Comparison of ENCODE assay signal across 1 cellular context in genomic region chr10:17229016-17229716, GRCh38.
TF ChIP-seq lines count a peak whose summit lies in the region.

No MANE protein-coding gene starts in this region.

TF ChIP-seq in SK-N-SH, 30 proteins besides CTCF, POLR2A, EP300 and RAD21 (continued from another document):
- TF ChIP-seq MAX (IDR thresholded peaks at IDR 0.05; ENCODE audit: low read depth): 0 out of 2 replicates have a peak, but pooled peaks have one; percentile 19
- TF ChIP-seq POLR2AphosphoS5 (IDR thresholded peaks at IDR 0.05; ENCODE audit: low read depth, low read length): peak; percentile 99
- TF ChIP-seq EZH2phosphoT487 (IDR thresholded peaks at IDR 0.05; ENCODE audit: borderline replicate concordance, low read depth): no peak
- TF ChIP-seq USF1 (IDR thresholded peaks at IDR 0.05; ENCODE audit: borderline replicate concordance, low read depth): no peak
- no peak; the same call in 1 of the 2 replicates for TF ChIP-seq RXRA (IDR thresholded peaks at IDR 0.05; ENCODE audit: borderline replicate concordance, low read depth)
- peak; percentile 4; the same call in 1 of the 2 replicates for TF ChIP-seq MXI1 (IDR thresholded peaks at IDR 0.05; ENCODE audit: low read depth, low read length)
- peak; percentile 55; the same call in 1 of the 2 replicates for TF ChIP-seq YY1 (IDR thresholded peaks at IDR 0.05; ENCODE audit: low read depth)
- TF ChIP-seq IRF3 (IDR thresholded peaks at IDR 0.05; ENCODE audit: low read depth, low read length): no peak
- TF ChIP-seq ELF1 (IDR thresholded peaks at IDR 0.05): no peak
- no peak for TF ChIP-seq NFIC (IDR thresholded peaks at IDR 0.05; ENCODE audit: borderline replicate concordance)
- peak; percentile 99 for TF ChIP-seq TAF1 (IDR thresholded peaks at IDR 0.05; ENCODE audit: borderline replicate concordance, low read depth, low read length)
- TF ChIP-seq, protein P1, sequence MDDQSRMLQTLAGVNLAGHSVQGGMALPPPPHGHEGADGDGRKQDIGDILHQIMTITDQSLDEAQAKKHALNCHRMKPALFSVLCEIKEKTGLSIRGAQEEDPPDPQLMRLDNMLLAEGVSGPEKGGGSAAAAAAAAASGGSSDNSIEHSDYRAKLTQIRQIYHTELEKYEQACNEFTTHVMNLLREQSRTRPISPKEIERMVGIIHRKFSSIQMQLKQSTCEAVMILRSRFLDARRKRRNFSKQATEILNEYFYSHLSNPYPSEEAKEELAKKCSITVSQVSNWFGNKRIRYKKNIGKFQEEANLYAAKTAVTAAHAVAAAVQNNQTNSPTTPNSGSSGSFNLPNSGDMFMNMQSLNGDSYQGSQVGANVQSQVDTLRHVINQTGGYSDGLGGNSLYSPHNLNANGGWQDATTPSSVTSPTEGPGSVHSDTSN (IDR thresholded peaks at IDR 0.05): peak; percentile 49
- TF ChIP-seq SMC3 (IDR thresholded peaks at IDR 0.05; ENCODE audit: low read depth, low read length): peak; percentile 5
- TF ChIP-seq CHD2 (IDR thresholded peaks at IDR 0.05; ENCODE audit: low read length, partially characterized antibody): no peak
- TF ChIP-seq RFX5 (IDR thresholded peaks at IDR 0.05; ENCODE audit: low read length): no peak
- no peak for TF ChIP-seq GABPA (IDR thresholded peaks at IDR 0.05; ENCODE audit: low read depth)
- TF ChIP-seq, protein P2, sequence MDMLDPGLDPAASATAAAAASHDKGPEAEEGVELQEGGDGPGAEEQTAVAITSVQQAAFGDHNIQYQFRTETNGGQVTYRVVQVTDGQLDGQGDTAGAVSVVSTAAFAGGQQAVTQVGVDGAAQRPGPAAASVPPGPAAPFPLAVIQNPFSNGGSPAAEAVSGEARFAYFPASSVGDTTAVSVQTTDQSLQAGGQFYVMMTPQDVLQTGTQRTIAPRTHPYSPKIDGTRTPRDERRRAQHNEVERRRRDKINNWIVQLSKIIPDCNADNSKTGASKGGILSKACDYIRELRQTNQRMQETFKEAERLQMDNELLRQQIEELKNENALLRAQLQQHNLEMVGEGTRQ (IDR thresholded peaks at IDR 0.05; ENCODE audit: borderline replicate concordance, low read depth, low read length): peak; percentile 27; the same call in 1 of the 2 replicates
- peak; percentile 66; the same call in 1 of the 2 replicates for TF ChIP-seq SIN3A (IDR thresholded peaks at IDR 0.05; ENCODE audit: borderline replicate concordance, low read depth, low read length)
- TF ChIP-seq FOSL2 (IDR thresholded peaks at IDR 0.05; ENCODE audit: borderline replicate concordance, low read depth): peak; percentile 24; the same call in 1 of the 2 replicates
- TF ChIP-seq NRF1 (IDR thresholded peaks at IDR 0.05; ENCODE audit: low read depth, low read length): no peak
- no peak for TF ChIP-seq TCF12 (IDR thresholded peaks at IDR 0.05)
- TF ChIP-seq, protein P3, sequence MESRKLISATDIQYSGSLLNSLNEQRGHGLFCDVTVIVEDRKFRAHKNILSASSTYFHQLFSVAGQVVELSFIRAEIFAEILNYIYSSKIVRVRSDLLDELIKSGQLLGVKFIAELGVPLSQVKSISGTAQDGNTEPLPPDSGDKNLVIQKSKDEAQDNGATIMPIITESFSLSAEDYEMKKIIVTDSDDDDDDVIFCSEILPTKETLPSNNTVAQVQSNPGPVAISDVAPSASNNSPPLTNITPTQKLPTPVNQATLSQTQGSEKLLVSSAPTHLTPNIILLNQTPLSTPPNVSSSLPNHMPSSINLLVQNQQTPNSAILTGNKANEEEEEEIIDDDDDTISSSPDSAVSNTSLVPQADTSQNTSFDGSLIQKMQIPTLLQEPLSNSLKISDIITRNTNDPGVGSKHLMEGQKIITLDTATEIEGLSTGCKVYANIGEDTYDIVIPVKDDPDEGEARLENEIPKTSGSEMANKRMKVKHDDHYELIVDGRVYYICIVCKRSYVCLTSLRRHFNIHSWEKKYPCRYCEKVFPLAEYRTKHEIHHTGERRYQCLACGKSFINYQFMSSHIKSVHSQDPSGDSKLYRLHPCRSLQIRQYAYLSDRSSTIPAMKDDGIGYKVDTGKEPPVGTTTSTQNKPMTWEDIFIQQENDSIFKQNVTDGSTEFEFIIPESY (IDR thresholded peaks at IDR 0.05; ENCODE audit: borderline replicate concordance, low read depth): no peak; the same call in 1 of the 2 replicates
- TF ChIP-seq FOXM1 (IDR thresholded peaks at IDR 0.05; ENCODE audit: low read depth): no peak
